ENCODE assay signal across 1 cellular context in genomic region chr18:35939166-35939565, GRCh38.
TF ChIP-seq lines count a peak whose summit lies in the region.

No MANE protein-coding gene starts in this region.

TF ChIP-seq in GM23338, 12 proteins besides CTCF, POLR2A, EP300 and RAD21 (continued from another document):
- TF ChIP-seq ZNF462 (CRISPR knock-in tag; IDR thresholded peaks at IDR 0.05) (no peak; the same call in 1 of the 2 replicates), ZNF331 (CRISPR knock-in tag; IDR thresholded peaks at IDR 0.05; ENCODE audit: low read depth) (no peak), NANOG (IDR thresholded peaks at IDR 0.05; ENCODE audit: borderline replicate concordance) (no peak)
